In genomic region chr2:203535078-203535783, GRCh38 we compare ENCODE assay signal across 8 cellular contexts. TPM values are rescaled to one million over a fixed set of nuclear protein-coding genes. Genes with fewer than 3 reads are reported as not detected.
DNase-seq lines count a peak whose midpoint lies in the region; ATAC-seq lines count a peak whose summit lies in the region.

Gene RAPH1 (minus strand): TSS chr2:203535301. CDS start chr2:203495353, 39,948 bp downstream.

- peak; percentile 78 for ATAC-seq in GM18502 (IDR thresholded peaks at IDR 0.05; ENCODE audit: poor library complexity, unreplicated experiment)
- peak; percentile 58 for ATAC-seq in HG03139 (IDR thresholded peaks at IDR 0.05; ENCODE audit: unreplicated experiment)
- peak; percentile 81 for ATAC-seq in left lobe of liver
- ATAC-seq in HG03457 (IDR thresholded peaks at IDR 0.05; ENCODE audit: unreplicated experiment): no peak

- peak; percentile 71 to 72 for DNase-seq in NCI-H524 (lab: John Stamatoyannopoulos, UW)
- DNase-seq in activated CD4-positive, alpha-beta T cell treated with anti-CD3 and anti-CD28 coated beads, Interleukin-2, amount 50 U/mL, for 24 hours (ENCODE audit: low read depth in 1 of 2, low spot score in 1 of 2): peak; percentile 31 to 49
- peak; percentile 89 for DNase-seq in dermis blood vessel endothelial cell
- DNase-seq in left lobe of liver (ENCODE audit: low spot score): peak; percentile 91
- DNase-seq in stimulated activated CD4-positive, alpha-beta T cell treated with anti-CD3 and anti-CD28 coated beads, Interleukin-1b, Interleukin-23, amount 100 ng/mL, for 4 hours (ENCODE audit: low read depth in 2 of 2): peak; percentile 56 to 57

RNA-seq across cellular contexts. Expression of gene RAPH1, which starts in this region (rescaled TPM):
- 38.6 and 67.8 TPM in 2 replicates for total RNA-seq in dermis blood vessel endothelial cell
- total RNA-seq in left lobe of liver: 85.7 TPM

Comparison
In these comparisons a context has a peak if more than half of its experiments do, and no peak if none do; other contexts are left out.
1. DNase-seq: peak in every context shown above with its lines; median percentile 91 in left lobe of liver; 89 in dermis blood vessel endothelial cell; 72 in NCI-H524; 56 in stimulated activated CD4-positive, alpha-beta T cell treated with anti-CD3 and anti-CD28 coated beads, Interleukin-1b, Interleukin-23, amount 100 ng/mL, for 4 hours; 40 in activated CD4-positive, alpha-beta T cell treated with anti-CD3 and anti-CD28 coated beads, Interleukin-2, amount 50 U/mL, for 24 hours.